ENCODE assay signal across 11 cellular contexts in the genomic region with DNA sequence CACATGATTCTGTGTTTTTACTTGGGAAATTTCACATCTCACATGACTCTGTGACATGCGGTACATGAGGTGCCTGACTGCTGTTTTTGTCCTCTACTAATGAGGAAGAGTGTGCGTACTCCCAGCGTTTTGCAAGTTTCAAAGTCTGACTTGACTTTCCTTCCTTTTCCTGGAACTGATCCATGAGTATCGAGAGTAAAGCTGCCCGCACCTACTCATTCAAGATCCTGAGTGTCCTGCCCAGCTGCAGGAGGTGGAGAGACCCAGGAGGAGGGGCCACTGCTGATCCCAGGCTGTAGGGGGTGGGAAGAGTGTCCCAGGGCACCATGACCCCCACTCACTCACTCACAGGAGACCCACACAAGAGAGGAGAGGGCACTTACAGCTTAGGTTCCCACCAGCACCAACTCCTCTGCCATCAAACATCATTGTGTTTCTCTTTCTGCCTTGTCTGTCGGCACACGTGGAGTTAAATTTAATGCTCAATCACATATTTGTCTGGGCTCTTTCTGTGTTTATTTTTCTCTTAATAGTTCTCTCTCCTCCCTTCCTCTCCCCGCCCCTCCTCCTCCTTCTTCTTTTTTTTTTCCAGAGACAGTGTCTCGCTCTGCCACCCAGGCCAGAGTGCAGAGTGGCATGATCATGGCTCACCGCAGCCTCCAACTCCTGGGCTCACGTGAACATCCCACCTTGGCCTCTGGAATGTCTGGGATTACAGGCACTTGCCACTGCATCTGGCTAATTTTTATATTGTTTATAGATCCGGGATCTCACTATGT. TPM values are rescaled to one million over a fixed set of nuclear protein-coding genes. Genes with fewer than 3 reads are reported as not detected.
DNase-seq lines count a peak whose midpoint lies in the region; ATAC-seq and TF ChIP-seq lines count a peak whose summit lies in the region.
"Had no signal": no experiment of that assay in that cellular context is flagged by ENCODE, and none has a peak within 500 bp of the region (broad histone marks: within the 10 kb centered on the region; RNA-seq: fewer than 3 reads in every experiment).

No MANE protein-coding gene starts in this region.

- H3K4me3 ChIP-seq in Peyer's patch (peak overlapping the region in 2 of 4 donors; percentile 24 to 30), prostate gland (no peak overlapping the region)

- no peaks in the 10 kb centered on the region for H3K36me3 ChIP-seq in Peyer's patch
- H3K36me3 ChIP-seq in prostate gland = no peaks in the 10 kb centered on the region

- H3K27ac ChIP-seq in 22Rv1 (peak overlapping the region; percentile 65), Peyer's patch (peak overlapping the region; percentile 6 to 97 (median 85)), prostate gland (peak overlapping the region; percentile 27 to 61)
- H3K27ac ChIP-seq: KMS-11 had no signal

- TF ChIP-seq POLR2A in Peyer's patch (IDR thresholded peaks at IDR 0.05) (peak; percentile 7 to 60), prostate gland (IDR thresholded peaks at IDR 0.05) (no peak)

- ATAC-seq in left cardiac atrium = peak; percentile 10 to 34
- no peak for ATAC-seq in HG03521 (IDR thresholded peaks at IDR 0.05; ENCODE audit: unreplicated experiment)

- intact Hi-C loops in left cardiac atrium (cut with DNase I) (no loop called here), prostate gland (cut with DNase I) (no loop called here)

- H3K9me3 ChIP-seq in Peyer's patch (no peaks in the 10 kb centered on the region), prostate gland (no peaks in the 10 kb centered on the region)

- no peak for TF ChIP-seq CTCF in 22Rv1 (IDR thresholded peaks at IDR 0.05)
- TF ChIP-seq CTCF in Peyer's patch (IDR thresholded peaks at IDR 0.05) = no peak
- no peak for TF ChIP-seq CTCF in prostate gland (IDR thresholded peaks at IDR 0.05)

- peaks cover 0 to 38% (median 8%) of the 10 kb centered on the region in 4 donors for H3K4me1 ChIP-seq in Peyer's patch
- peaks cover 2% of the 10 kb centered on the region for H3K4me1 ChIP-seq in prostate gland (replicated peaks)

- 18% methylated on average over 12 of the region's 12 CpGs for WGBS in prostate gland

- H3K27me3 ChIP-seq in Peyer's patch (no peaks in the 10 kb centered on the region), prostate gland (replicated peaks; ENCODE audit: insufficient read depth) (no peaks in the 10 kb centered on the region)

- DNase-seq in Peyer's patch = peak in 2 of 3 donors; percentile 77 to 80
- no peak for DNase-seq in left cardiac atrium
- peak; percentile 50 for DNase-seq in prostate gland (ENCODE audit: low spot score)
- DNase-seq in NCI-H2227 treated with DMSO at 0.1 percent for 48 hours (lab: John Stamatoyannopoulos, UW) = no peak
- DNase-seq in Ammon's horn (ENCODE audit: low spot score) = no peak
- DNase-seq in NCI-H2107 treated with DMSO at 0.1 percent for 48 hours (lab: John Stamatoyannopoulos, UW; ENCODE audit: unreplicated experiment) = no peak
- DNase-seq: activated gamma-delta T cell; stimulated activated CD4-positive, alpha-beta T cell treated with anti-CD3 and anti-CD28 coated beads, Interleukin-4, amount 100 ng/mL, for 4 hours had no signal

RNA-seq across cellular contexts. Expression of a gene that starts 1.6 kb away (rescaled TPM):
- total RNA-seq in Peyer's patch = 10 to 100 TPM in 3 of 4 donors, not detected in 1; 13.5 to 21.2 (median 16.0) TPM
- total RNA-seq in left cardiac atrium = 1 to 10 TPM; 2.1 to 3.1 TPM
- under 1 TPM; 0.09 to 0.45 TPM for total RNA-seq in prostate gland

RNA-seq across cellular contexts. Expression of a gene that starts 34.7 kb away (rescaled TPM):
- total RNA-seq in Peyer's patch = 1 to 10 TPM in 2 of 4 donors, under 1 TPM in 2; 0.66 to 1.7 (median 1.1) TPM
- total RNA-seq in left cardiac atrium = 1 to 10 TPM; 1.4 to 2.2 TPM
- under 1 TPM; 0.55 to 0.68 TPM for total RNA-seq in prostate gland

RNA-seq across cellular contexts. Expression of a gene that starts 51.6 kb away (rescaled TPM):
- total RNA-seq in Peyer's patch (1 to 10 TPM in 1 of 4 donors, under 1 TPM in 2, not detected in 1; 0.70 to 4.1 (median 0.80) TPM), left cardiac atrium (1 to 10 TPM; 1.9 to 3.9 TPM), prostate gland (1 to 10 TPM; 1.0 to 6.5 TPM)

RNA-seq across cellular contexts. Expression of a gene that starts 59.2 kb away (rescaled TPM):
- total RNA-seq in Peyer's patch (10 to 100 TPM in 1 of 4 donors, 1 to 10 TPM in 1, under 1 TPM in 1, not detected in 1; 0.38 to 12.4 (median 1.1) TPM), left cardiac atrium (1 to 10 TPM; 2.9 to 3.1 TPM), prostate gland (100 to 1,000 TPM in 1 of 2 donors, 10 to 100 TPM in 1; 22.6 to 130 TPM)

Comparison
In these comparisons a context has a peak if more than half of its experiments do, and no peak if none do; other contexts are left out.
1. DNase-seq: peak in Peyer's patch (2 of 3) and prostate gland (single experiment); none in left cardiac atrium (single experiment), NCI-H2227 treated with DMSO at 0.1 percent for 48 hours (single experiment), Ammon's horn (single experiment) and NCI-H2107 treated with DMSO at 0.1 percent for 48 hours (single experiment).
2. Peak in every context shown above with its lines, with median percentiles within 50 percentile points of each other: H3K27ac ChIP-seq.